ENCODE assay signal across 18 cellular contexts in the genomic region with DNA sequence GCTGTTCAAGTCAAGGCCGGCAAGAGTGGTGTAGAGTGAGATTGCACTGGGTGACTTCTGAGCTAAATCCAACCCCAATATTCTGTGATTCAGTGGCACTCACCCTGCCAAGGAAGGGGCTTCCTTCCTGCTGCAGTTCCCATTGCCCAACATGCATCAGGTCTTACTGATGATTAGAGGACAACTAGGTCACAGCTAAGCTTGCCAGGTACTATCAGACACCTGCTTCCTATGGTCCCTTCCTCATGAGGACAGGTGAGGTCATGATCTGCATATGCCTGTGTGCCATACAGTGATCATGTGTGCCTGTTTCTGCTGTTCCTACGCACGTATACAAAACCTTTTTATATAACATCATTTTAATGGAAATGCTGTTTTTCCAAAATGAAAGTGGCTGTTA. TPM values are rescaled to one million over a fixed set of nuclear protein-coding genes. Genes with fewer than 3 reads are reported as not detected.
DNase-seq lines count a peak whose midpoint lies in the region; ATAC-seq and TF ChIP-seq lines count a peak whose summit lies in the region.
"Had no signal": no experiment of that assay in that cellular context is flagged by ENCODE, and none has a peak within 500 bp of the region (broad histone marks: within the 10 kb centered on the region; RNA-seq: fewer than 3 reads in every experiment).

No MANE protein-coding gene starts in this region.

- H3K36me3 Mint-ChIP-seq in CD4-positive, CD25-positive, alpha-beta regulatory T cell: peaks cover 4% of the 10 kb centered on the region
- peaks cover 41% of the 10 kb centered on the region for H3K36me3 Mint-ChIP-seq in Calu3 (ENCODE audit: insufficient read depth, unreplicated experiment)
- H3K36me3 Mint-ChIP-seq in central memory CD8-positive, alpha-beta T cell (ENCODE audit: insufficient read depth): peaks cover 14% of the 10 kb centered on the region

- H3K9ac ChIP-seq in neuronal stem cell (ENCODE audit: low read depth, low read length, poor library complexity): no peak overlapping the region

- WGBS in neuronal stem cell (ENCODE audit: extremely low coverage in 2 of 2, insufficient read length in 2 of 2, insufficient replicate concordance in 1 of 2), 2 donors: no CpG with 5 or more reads among the region's 3 CpGs
- WGBS in heart right ventricle, 2 donors: 95 to 96% methylated on average over 3 of the region's 3 CpGs

- no peaks in the 10 kb centered on the region for H3K36me3 ChIP-seq in CD4-positive, CD25-positive, alpha-beta regulatory T cell (ENCODE audit: control insufficient read depth, insufficient read depth, low read length)
- peaks cover 0 to 12% of the 10 kb centered on the region in 2 donors for H3K36me3 ChIP-seq in neuronal stem cell (replicated peaks in 1 of 2; ENCODE audit: control insufficient read depth in 2 of 2, insufficient read depth in 2 of 2, low read length in 2 of 2)
- peaks cover 0 to 12% (median 0%) of the 10 kb centered on the region in 9 donors for H3K36me3 ChIP-seq in heart right ventricle
- H3K36me3 ChIP-seq: cardiac muscle cell, suprapubic skin had no signal

- no peak overlapping the region for H4K8ac ChIP-seq in neuronal stem cell (ENCODE audit: low read depth, low read length)

- H3K4me2 ChIP-seq in neuronal stem cell (ENCODE audit: insufficient read depth, low read length, poor library complexity, severe bottlenecking): no peak overlapping the region

- peak overlapping the region; percentile 20 for H3K18ac ChIP-seq in neuronal stem cell (ENCODE audit: low read length)

- no peak overlapping the region for H2AFZ ChIP-seq in neuronal stem cell (ENCODE audit: low read length)

- H3K23ac ChIP-seq in neuronal stem cell (ENCODE audit: low read depth, low read length, poor library complexity): peak overlapping the region; percentile 1

- H3K79me1 ChIP-seq in neuronal stem cell (ENCODE audit: low read depth, low read length): peaks cover 2% of the 10 kb centered on the region

- peak overlapping the region; percentile 26 for H3K27ac ChIP-seq in CD4-positive, CD25-positive, alpha-beta regulatory T cell (ENCODE audit: insufficient read depth, low read length, poor library complexity, severe bottlenecking)
- H3K27ac ChIP-seq in neuronal stem cell (replicated peaks; ENCODE audit: low read length): peak overlapping the region; percentile 4
- H3K27ac ChIP-seq in heart right ventricle: peak overlapping the region in 1 of 10 donors; percentile 100
- H3K27ac ChIP-seq: cardiac muscle cell, left ventricle myocardium inferior, suprapubic skin had no signal

- H2BK5ac ChIP-seq in neuronal stem cell (ENCODE audit: low read length): no peak overlapping the region

- no peak for DNase-seq in CD4-positive, CD25-positive, alpha-beta regulatory T cell
- DNase-seq in Calu3 (no peak), neuronal stem cell (ENCODE audit: low spot score) (no peak), T1000 (lab: John Stamatoyannopoulos, UW) (no peak), heart right ventricle (no peak), AG08396 (ENCODE audit: low spot score) (no peak)
- no peak for DNase-seq in central memory CD8-positive, alpha-beta T cell (ENCODE audit: low spot score in 2 of 2)
- DNase-seq: activated CD4-positive, alpha-beta T cell treated with anti-CD3 and anti-CD28 coated beads, Interleukin-2, amount 50 U/mL, for 4 hours; activated gamma-delta T cell; Kasumi-1; left ventricle myocardium inferior; NCI-H1417; NCI-H226 had no signal

- H2BK12ac ChIP-seq in neuronal stem cell (ENCODE audit: low read length): no peak overlapping the region

- no peak for ATAC-seq in CD4-positive, CD25-positive, alpha-beta regulatory T cell (ENCODE audit: low read depth in 2 of 2)
- no peak for ATAC-seq in central memory CD8-positive, alpha-beta T cell (replicated peaks; ENCODE audit: extremely low read depth, poor library complexity, severe bottlenecking)
- no peak for ATAC-seq in heart right ventricle
- ATAC-seq: Right ventricle myocardium inferior had no signal

- H3K4me1 ChIP-seq in CD4-positive, CD25-positive, alpha-beta regulatory T cell (ENCODE audit: control insufficient read depth, insufficient read depth, low read length, poor library complexity, severe bottlenecking): peaks cover 31% of the 10 kb centered on the region
- peaks cover 24 to 30% of the 10 kb centered on the region in 2 donors for H3K4me1 ChIP-seq in neuronal stem cell (ENCODE audit: control insufficient read depth in 2 of 2, insufficient read depth in 1 of 2, low read depth in 1 of 2, low read length in 2 of 2)
- peaks cover 10 to 55% (median 39%) of the 10 kb centered on the region in 9 donors for H3K4me1 ChIP-seq in heart right ventricle

- no peak for TF ChIP-seq CTCF in Calu3 (IDR thresholded peaks at IDR 0.05; ENCODE audit: unreplicated experiment)
- no peak for TF ChIP-seq CTCF in heart right ventricle (IDR thresholded peaks at IDR 0.05)

- H3K4me1 Mint-ChIP-seq in CD4-positive, CD25-positive, alpha-beta regulatory T cell: peaks cover 0 to 36% (median 20%) of the 10 kb centered on the region in 4 donors
- peaks cover 16% of the 10 kb centered on the region for H3K4me1 Mint-ChIP-seq in Calu3 (ENCODE audit: low read depth, unreplicated experiment)
- peaks cover 44% of the 10 kb centered on the region for H3K4me1 Mint-ChIP-seq in central memory CD8-positive, alpha-beta T cell

- no peak overlapping the region for H2AK5ac ChIP-seq in neuronal stem cell (ENCODE audit: low read depth, low read length)

- peak overlapping the region; percentile 76 to 94 (median 84) for H3K4me3 Mint-ChIP-seq in CD4-positive, CD25-positive, alpha-beta regulatory T cell
- peak overlapping the region; percentile 46 for H3K4me3 Mint-ChIP-seq in Calu3 (ENCODE audit: low read depth, unreplicated experiment)
- H3K4me3 Mint-ChIP-seq in central memory CD8-positive, alpha-beta T cell: peak overlapping the region; percentile 83

- H3K4ac ChIP-seq in neuronal stem cell (ENCODE audit: low read length): no peak overlapping the region

- no TSS peak for BruUV-seq in Calu3 (replicated peaks; lab: Mats Ljungman, UMichigan)

- H3K27me3 Mint-ChIP-seq in CD4-positive, CD25-positive, alpha-beta regulatory T cell: peaks cover 26% of the 10 kb centered on the region
- peaks cover 29% of the 10 kb centered on the region for H3K27me3 Mint-ChIP-seq in Calu3 (ENCODE audit: unreplicated experiment)
- peaks cover 13% of the 10 kb centered on the region for H3K27me3 Mint-ChIP-seq in central memory CD8-positive, alpha-beta T cell

- intact Hi-C loops in Calu3 (cut with micrococcal nuclease; ENCODE audit: unreplicated experiment): no loop called here
- intact Hi-C loops in heart right ventricle (cut with DNase I): no loop called here

- CTCF ChIA-PET in Calu3 (lab: Charles Lee): interaction anchor here (1.5 kb wide), 1 partner anchor 17 kb away, joined by 7 read pairs; no protein-coding TSS in a partner anchor

- H3K27ac Mint-ChIP-seq in CD4-positive, CD25-positive, alpha-beta regulatory T cell: peak overlapping the region in 2 of 3 donors; percentile 47 to 65
- no peak overlapping the region for H3K27ac Mint-ChIP-seq in Calu3 (ENCODE audit: unreplicated experiment)
- H3K27ac Mint-ChIP-seq in central memory CD8-positive, alpha-beta T cell (ENCODE audit: low read depth): no peak overlapping the region
- H3K27ac Mint-ChIP-seq: endodermal cell had no signal

- H3K9me3 Mint-ChIP-seq in CD4-positive, CD25-positive, alpha-beta regulatory T cell: peaks cover 0 to 1% (median 0%) of the 10 kb centered on the region in 7 donors
- no peaks in the 10 kb centered on the region for H3K9me3 Mint-ChIP-seq in Calu3 (ENCODE audit: low read depth, unreplicated experiment)
- no peaks in the 10 kb centered on the region for H3K9me3 Mint-ChIP-seq in central memory CD8-positive, alpha-beta T cell
- H3K9me3 Mint-ChIP-seq: endodermal cell had no signal

- H3K14ac ChIP-seq in neuronal stem cell (ENCODE audit: low read length): no peak overlapping the region

- H2BK120ac ChIP-seq in neuronal stem cell (ENCODE audit: low read depth, low read length): no peak overlapping the region

- no peaks in the 10 kb centered on the region for H3K9me3 ChIP-seq in CD4-positive, CD25-positive, alpha-beta regulatory T cell (ENCODE audit: control insufficient read depth in 2 of 2, low read length in 2 of 2)
- H3K9me3 ChIP-seq in neuronal stem cell (replicated peaks in 1 of 2; ENCODE audit: control insufficient read depth in 2 of 2, insufficient read depth in 1 of 2, low read depth in 1 of 2, low read length in 2 of 2) (no peaks in the 10 kb centered on the region), heart right ventricle (no peaks in the 10 kb centered on the region)
- H3K9me3 ChIP-seq: left ventricle myocardium inferior, suprapubic skin had no signal

- no peak overlapping the region for H3K4me3 ChIP-seq in CD4-positive, CD25-positive, alpha-beta regulatory T cell (ENCODE audit: low read depth, low read length)
- H3K4me3 ChIP-seq in neuronal stem cell (ENCODE audit: low read length in 2 of 2) (no peak overlapping the region), heart right ventricle (no peak overlapping the region)
- H3K4me3 ChIP-seq: cardiac muscle cell, left ventricle myocardium inferior, suprapubic skin had no signal

- peak overlapping the region; percentile 86 for H4K91ac ChIP-seq in neuronal stem cell (ENCODE audit: low read depth, low read length, poor library complexity)

- H3K27me3 ChIP-seq in CD4-positive, CD25-positive, alpha-beta regulatory T cell (ENCODE audit: control insufficient read depth, insufficient read depth, low read length): peaks cover 12% of the 10 kb centered on the region
- H3K27me3 ChIP-seq in neuronal stem cell (ENCODE audit: control insufficient read depth in 3 of 3, insufficient read depth in 3 of 3, low read depth in 1 of 3, low read length in 3 of 3): no peaks in the 10 kb centered on the region
- peaks cover 0 to 18% (median 0%) of the 10 kb centered on the region in 7 donors for H3K27me3 ChIP-seq in heart right ventricle
- H3K27me3 ChIP-seq: cardiac muscle cell, suprapubic skin had no signal

- H2BK15ac ChIP-seq in neuronal stem cell (ENCODE audit: low read length): no peak overlapping the region

RNA-seq across cellular contexts. Expression of gene CTDSP2, which starts 1.7 kb away (rescaled TPM):
- 121 TPM for total RNA-seq in CD4-positive, CD25-positive, alpha-beta regulatory T cell
- polyA plus RNA-seq in CD4-positive, CD25-positive, alpha-beta regulatory T cell: 10 to 100 TPM; 45.7 to 54.4 (median 52.5) TPM
- 117 and 119 TPM in 2 replicates for total RNA-seq in Calu3 (2022)
- 72.5 TPM for polyA plus RNA-seq in neuronal stem cell (2013, experiment 1 of 2)
- polyA plus RNA-seq in neuronal stem cell (2013, experiment 2 of 2): 71.9 TPM
- total RNA-seq in heart right ventricle: 100 to 1,000 TPM in 2 of 10 donors, 10 to 100 TPM in 8; 76.4 to 138 (median 86.3) TPM
- polyA plus RNA-seq in heart right ventricle: 10 to 100 TPM; 31.2 to 31.7 TPM

RNA-seq across cellular contexts. Expression of gene AVIL, which starts 29.7 kb away (rescaled TPM):
- total RNA-seq in CD4-positive, CD25-positive, alpha-beta regulatory T cell: 2.0 TPM
- under 1 TPM; 0.15 to 0.25 (median 0.19) TPM for polyA plus RNA-seq in CD4-positive, CD25-positive, alpha-beta regulatory T cell
- total RNA-seq in Calu3 (2022) (6.4 and 7.9 TPM in 2 replicates), heart right ventricle (1 to 10 TPM in 9 of 10 donors, under 1 TPM in 1; 1.00 to 2.9 (median 1.7) TPM)
- 0.15 TPM for polyA plus RNA-seq in neuronal stem cell (2013, experiment 1 of 2)
- 0.17 TPM for polyA plus RNA-seq in neuronal stem cell (2013, experiment 2 of 2)
- 1 to 10 TPM; 1.3 to 8.4 TPM for polyA plus RNA-seq in heart right ventricle
- total RNA-seq: Daoy had no signal

Comparison
In these comparisons a context has a peak if more than half of its experiments do, and no peak if none do; other contexts are left out.
1. H3K27ac Mint-ChIP-seq: peak in CD4-positive, CD25-positive, alpha-beta regulatory T cell (2 of 3); none in Calu3 (single experiment) and central memory CD8-positive, alpha-beta T cell (single experiment).
2. Peak in every context shown above with its lines, with median percentiles within 50 percentile points of each other: H3K4me3 Mint-ChIP-seq.